Comparison of ENCODE assay signal across 28 cellular contexts in genomic region chr16:22282254-22282892, GRCh38.
"Had no signal": no experiment of that assay in that cellular context is flagged by ENCODE, and none has a peak within 500 bp of the region (broad histone marks: within the 10 kb centered on the region; RNA-seq: fewer than 3 reads in every experiment).

No MANE protein-coding gene starts in this region.

- H3K27ac Mint-ChIP-seq: dendritic cell treated with granulocyte-macrophage colony-stimulating factor and Interleukin-4, amounts not matched to agents 40 ng/mL and 50 ng/mL, for 4 days; endodermal cell; nephron; neural progenitor cell; progenitor cell of endocrine pancreas; stimulated activated memory B cell treated with anti-CD40 and anti-IgM and Interleukin-4, amounts not matched to agents 10 μg/mL and 1 μg/mL and 100 μg/mL, for 72 hours; stimulated activated naive CD8-positive, alpha-beta T cell treated with anti-CD3 and anti-CD28 coated beads, Interleukin-15, Interleukin-2, amounts not matched to agents 100 ng/mL and 50 ng/mL, for 24 hours had no signal

- ATAC-seq: foreskin keratinocyte; gastroesophageal sphincter; heart left ventricle; left lung; naive thymus-derived CD4-positive, alpha-beta T cell; stimulated activated memory B cell treated with anti-CD40 and anti-IgM and Interleukin-4, amounts not matched to agents 10 μg/mL and 1 μg/mL and 100 μg/mL, for 72 hours had no signal

- H3K4me1 ChIP-seq: colonic mucosa, esophagus muscularis mucosa, foreskin keratinocyte, gastroesophageal sphincter, heart left ventricle, left lung, neural progenitor cell, parathyroid adenoma had no signal

- H3K27me3 Mint-ChIP-seq: dendritic cell treated with granulocyte-macrophage colony-stimulating factor and Interleukin-4, amounts not matched to agents 40 ng/mL and 50 ng/mL, for 4 days; naive thymus-derived CD4-positive, alpha-beta T cell; progenitor cell of endocrine pancreas; stimulated activated memory B cell treated with anti-CD40 and anti-IgM and Interleukin-4, amounts not matched to agents 10 μg/mL and 1 μg/mL and 100 μg/mL, for 72 hours; stimulated activated naive CD8-positive, alpha-beta T cell treated with anti-CD3 and anti-CD28 coated beads, Interleukin-15, Interleukin-2, amounts not matched to agents 100 ng/mL and 50 ng/mL, for 24 hours had no signal

- FAIRE-seq: islet of Langerhans, urothelium cell line had no signal

- H3K27ac ChIP-seq: colonic mucosa, epithelial cell of prostate, esophagus muscularis mucosa, foreskin keratinocyte, gastroesophageal sphincter, heart left ventricle, hepatocyte, left lung, neural progenitor cell, parathyroid adenoma, sigmoid colon, thoracic aorta, tibial nerve, upper lobe of left lung had no signal

- H3K9me3 Mint-ChIP-seq: dendritic cell treated with granulocyte-macrophage colony-stimulating factor and Interleukin-4, amounts not matched to agents 40 ng/mL and 50 ng/mL, for 4 days; naive thymus-derived CD4-positive, alpha-beta T cell; nephron; neural progenitor cell; stimulated activated memory B cell treated with anti-CD40 and anti-IgM and Interleukin-4, amounts not matched to agents 10 μg/mL and 1 μg/mL and 100 μg/mL, for 72 hours; stimulated activated naive CD8-positive, alpha-beta T cell treated with anti-CD3 and anti-CD28 coated beads, Interleukin-15, Interleukin-2, amounts not matched to agents 100 ng/mL and 50 ng/mL, for 24 hours had no signal

- H3K4me1 Mint-ChIP-seq: endodermal cell; neural progenitor cell; stimulated activated memory B cell treated with anti-CD40 and anti-IgM and Interleukin-4, amounts not matched to agents 10 μg/mL and 1 μg/mL and 100 μg/mL, for 72 hours had no signal

- H3K4me3 ChIP-seq: colonic mucosa, esophagus muscularis mucosa, gastroesophageal sphincter, heart left ventricle, hepatocyte, left lung, neural progenitor cell, sigmoid colon, thoracic aorta, tibial nerve, upper lobe of left lung had no signal

- H3K4me2 ChIP-seq: hepatocyte, neural progenitor cell had no signal

- H3K4me3 Mint-ChIP-seq: dendritic cell treated with granulocyte-macrophage colony-stimulating factor and Interleukin-4, amounts not matched to agents 40 ng/mL and 50 ng/mL, for 4 days; endodermal cell; naive thymus-derived CD4-positive, alpha-beta T cell; nephron; neural progenitor cell; stimulated activated memory B cell treated with anti-CD40 and anti-IgM and Interleukin-4, amounts not matched to agents 10 μg/mL and 1 μg/mL and 100 μg/mL, for 72 hours; stimulated activated naive CD8-positive, alpha-beta T cell treated with anti-CD3 and anti-CD28 coated beads, Interleukin-15, Interleukin-2, amounts not matched to agents 100 ng/mL and 50 ng/mL, for 24 hours had no signal

- H3K9me3 ChIP-seq: colonic mucosa, esophagus muscularis mucosa, gastroesophageal sphincter, heart left ventricle, left lung, sigmoid colon, thoracic aorta, tibial nerve, upper lobe of left lung had no signal

- H3K9ac ChIP-seq: neural progenitor cell, parathyroid adenoma had no signal

- H3K79me2 ChIP-seq: hepatocyte, parathyroid adenoma had no signal

- DNase-seq: colonic mucosa; effector CD8-positive, alpha-beta T cell; endodermal cell; foreskin keratinocyte; heart left ventricle; left cardiac atrium; left lung; mesendoderm; midbrain; naive thymus-derived CD4-positive, alpha-beta T cell; sigmoid colon; stimulated activated CD4-positive, alpha-beta T cell treated with anti-CD3 and anti-CD28 coated beads, Interleukin-4, amount 100 ng/mL, for 4 hours; upper lobe of left lung had no signal

- H2AFZ ChIP-seq: hepatocyte, neural progenitor cell, parathyroid adenoma had no signal

- H3K36me3 ChIP-seq: colonic mucosa, neural progenitor cell had no signal

- H3K27me3 ChIP-seq: colonic mucosa, esophagus muscularis mucosa, foreskin keratinocyte, gastroesophageal sphincter, heart left ventricle, hepatocyte, left lung, neural progenitor cell, sigmoid colon, tibial nerve, upper lobe of left lung had no signal
